ENCODE assay signal across 26 cellular contexts in the genomic region with DNA sequence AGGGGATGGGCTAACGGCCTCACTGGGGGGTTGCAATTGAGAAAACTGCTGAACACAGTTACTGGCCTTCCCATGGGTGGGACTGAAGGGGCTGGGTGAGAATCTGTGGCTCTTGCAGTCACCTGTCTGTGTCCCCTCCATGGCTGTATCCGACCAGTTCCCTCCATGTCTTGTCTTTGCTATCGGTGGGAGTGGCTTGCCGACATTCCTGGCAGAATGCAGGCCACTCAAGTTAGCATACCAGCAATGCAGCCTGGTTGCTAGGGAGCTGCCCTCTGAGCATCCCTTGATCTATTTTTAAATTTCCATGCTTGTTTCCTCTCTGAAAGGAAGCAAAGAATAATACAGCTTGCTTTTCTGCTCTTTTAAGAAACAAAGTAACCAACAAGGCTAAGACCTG.
DNase-seq lines count a peak whose midpoint lies in the region; ATAC-seq, FAIRE-seq and TF ChIP-seq lines count a peak whose summit lies in the region.
"Had no signal": no experiment of that assay in that cellular context is flagged by ENCODE, and none has a peak within 500 bp of the region (broad histone marks: within the 10 kb centered on the region; RNA-seq: fewer than 3 reads in every experiment).

No MANE protein-coding gene starts in this region.

- no peak overlapping the region for H3K18ac ChIP-seq in H1 (ENCODE audit: extremely low read depth, low read length)

- in situ Hi-C loops in mammary epithelial cell (cut with MboI; ENCODE audit: low sequenced_read_pairs in 2 of 2) = no loop called here

- DNase-seq in mammary epithelial cell = no peak
- no peak for DNase-seq in MCF 10A (ENCODE audit: unreplicated experiment)
- DNase-seq in H1 (ENCODE audit: low read depth in 1 of 2, low spot score in 2 of 2) = peak; percentile 46 to 59
- DNase-seq in left kidney (ENCODE audit: low read depth, low spot score) = peak; percentile 26
- peak; percentile 3 for DNase-seq in pons (ENCODE audit: low spot score)
- no peak for DNase-seq in activated CD8-positive, alpha-beta T cell treated with anti-CD3 and anti-CD28 coated beads for 36 hours
- DNase-seq in urothelium cell line (ENCODE audit: low spot score) = no peak
- no peak for DNase-seq in kidney tubule cell (ENCODE audit: low spot score)
- DNase-seq: activated CD4-positive, alpha-beta T cell treated with anti-CD3 and anti-CD28 coated beads, Interleukin-2, amount 10 ng/mL, durations not matched to agents 7 days and 5 days; aorta; BE2C; DMS53; GDM1; heart right ventricle; Karpas-422; lower lobe of right lung; NCI-H1694 treated with DMSO at 0.1 percent for 48 hours; NCI-H226; retina; stimulated activated CD4-positive, alpha-beta T cell treated with anti-CD3 and anti-CD28 coated beads, Interleukin-4, amount 100 ng/mL, for 1 hour; stimulated activated naive CD4-positive, alpha-beta T cell; WERI-Rb-1 had no signal

- no peak for ATAC-seq in activated CD8-positive, alpha-beta T cell treated with anti-CD3 and anti-CD28 coated beads for 36 hours
- ATAC-seq: lower lobe of right lung had no signal

- H4K8ac ChIP-seq in H1 (ENCODE audit: extremely low read depth, insufficient read depth, low read length) = peak overlapping the region; percentile 71; the same call in 1 of the 2 replicates

- H3K9me3 Mint-ChIP-seq in MCF 10A (ENCODE audit: unreplicated experiment) = no peaks in the 10 kb centered on the region
- peaks cover 4% of the 10 kb centered on the region for H3K9me3 Mint-ChIP-seq in activated CD8-positive, alpha-beta T cell treated with anti-CD3 and anti-CD28 coated beads for 36 hours
- H3K9me3 Mint-ChIP-seq: activated CD4-positive, alpha-beta T cell treated with anti-CD3 and anti-CD28 coated beads, Interleukin-2, amount 10 ng/mL, durations not matched to agents 7 days and 5 days had no signal

- no peak overlapping the region for H2BK5ac ChIP-seq in H1 (ENCODE audit: low read depth, low read length)

- H3K4me1 Mint-ChIP-seq in MCF 10A (ENCODE audit: insufficient read depth, unreplicated experiment) = no peaks in the 10 kb centered on the region
- H3K4me1 Mint-ChIP-seq in activated CD8-positive, alpha-beta T cell treated with anti-CD3 and anti-CD28 coated beads for 36 hours (ENCODE audit: low read depth) = no peaks in the 10 kb centered on the region
- H3K4me1 Mint-ChIP-seq: activated CD4-positive, alpha-beta T cell treated with anti-CD3 and anti-CD28 coated beads, Interleukin-2, amount 10 ng/mL, durations not matched to agents 7 days and 5 days; activated naive CD4-positive, alpha-beta T cell treated with anti-CD3 and anti-CD28 coated beads, Interleukin-2, amount 50 U/mL, for 24 hours had no signal

- no peak overlapping the region for H2AK5ac ChIP-seq in H1 (ENCODE audit: low read depth, low read length)

- CTCF ChIA-PET in mammary epithelial cell (lab: Charles Lee; ENCODE audit: low non-redundant PET) (no interaction called here), MCF 10A (lab: Yijun Ruan, JAX) (interaction anchor here (0.6 kb wide), 1 partner anchor 501 kb away, joined by 3 read pairs; no protein-coding TSS in a partner anchor), H1 (lab: Charles Lee; ENCODE audit: partially characterized antibody) (interaction anchor here (0.6 kb wide), 1 partner anchor 941 kb away, joined by 3 read pairs; no protein-coding TSS in a partner anchor)
- CTCF ChIA-PET in activated CD8-positive, alpha-beta T cell treated with anti-CD3 and anti-CD28 coated beads for 36 hours (lab: Charles Lee) = no interaction called here

- no peak overlapping the region for H3K27ac Mint-ChIP-seq in MCF 10A (ENCODE audit: low read depth, unreplicated experiment)
- no peak overlapping the region for H3K27ac Mint-ChIP-seq in activated CD8-positive, alpha-beta T cell treated with anti-CD3 and anti-CD28 coated beads for 36 hours
- H3K27ac Mint-ChIP-seq: activated CD4-positive, alpha-beta T cell treated with anti-CD3 and anti-CD28 coated beads, Interleukin-2, amount 10 ng/mL, durations not matched to agents 7 days and 5 days; activated naive CD4-positive, alpha-beta T cell treated with anti-CD3 and anti-CD28 coated beads, Interleukin-2, amount 50 U/mL, for 24 hours; T-helper 2 cell treated with Interferon-gamma antibody and Interleukin-4, amounts not matched to agents 5 μg/mL and 100 μg/mL, for 36 hours had no signal

- H3K9ac ChIP-seq in mammary epithelial cell (ENCODE audit: insufficient read depth, low read length) (no peak overlapping the region), H1 (replicated peaks in 1 of 4; ENCODE audit: extremely low read depth in 1 of 4, low read depth in 3 of 4, low read length in 3 of 4) (no peak overlapping the region)

- H3K27me3 ChIP-seq in mammary epithelial cell (ENCODE audit: insufficient read depth, low read length) = no peaks in the 10 kb centered on the region
- H3K27me3 ChIP-seq in H1 (replicated peaks in 1 of 4; ENCODE audit: control insufficient read depth in 3 of 4, extremely low read depth in 1 of 4, insufficient read depth in 3 of 4, low read length in 3 of 4) = no peaks in the 10 kb centered on the region; a peak in 1 of 7 replicates
- H3K27me3 ChIP-seq: BE2C, heart right ventricle, vagina had no signal

- no peaks in the 10 kb centered on the region for H3K36me3 Mint-ChIP-seq in MCF 10A (ENCODE audit: insufficient read depth, unreplicated experiment)
- no peaks in the 10 kb centered on the region for H3K36me3 Mint-ChIP-seq in activated CD8-positive, alpha-beta T cell treated with anti-CD3 and anti-CD28 coated beads for 36 hours (ENCODE audit: low read depth)
- H3K36me3 Mint-ChIP-seq: activated naive CD4-positive, alpha-beta T cell treated with anti-CD3 and anti-CD28 coated beads, Interleukin-2, amount 50 U/mL, for 24 hours had no signal

- H3K36me3 ChIP-seq in mammary epithelial cell (ENCODE audit: insufficient read depth, low read length) (no peaks in the 10 kb centered on the region), H1 (ENCODE audit: control insufficient read depth in 2 of 4, insufficient read depth in 4 of 4, low read length in 3 of 4) (no peaks in the 10 kb centered on the region)
- H3K36me3 ChIP-seq: BE2C, heart right ventricle, lower lobe of right lung, vagina, WERI-Rb-1 had no signal

- no peaks in the 10 kb centered on the region for H3K4me1 ChIP-seq in mammary epithelial cell (ENCODE audit: insufficient read depth, low read length)
- H3K4me1 ChIP-seq in H1 (replicated peaks in 1 of 4; ENCODE audit: control insufficient read depth in 3 of 4, insufficient read depth in 4 of 4, low read length in 3 of 4) = peaks cover 0 to 2% (median 0%) of the 10 kb centered on the region in 4 experiments; a peak in 2 of 7 replicates
- H3K4me1 ChIP-seq: BE2C, lower lobe of right lung, vagina had no signal

- no peak overlapping the region for H3K27ac ChIP-seq in mammary epithelial cell (ENCODE audit: insufficient read depth, low read depth, low read length)
- no peak overlapping the region for H3K27ac ChIP-seq in H1 (ENCODE audit: low read depth, low read length)
- H3K27ac ChIP-seq: heart right ventricle, lower lobe of right lung, vagina, WERI-Rb-1 had no signal

- no peaks in the 10 kb centered on the region for H3K79me1 ChIP-seq in H1 (ENCODE audit: low read depth, low read length)

- H2BK20ac ChIP-seq in H1 (ENCODE audit: low read length) = no peak overlapping the region

- POLR2A ChIA-PET in MCF 10A (lab: Yijun Ruan, JAX) = interaction anchor here (1.1 kb wide), 1 partner anchor 11 kb away, joined by 3 read pairs; no protein-coding TSS in a partner anchor
- POLR2A ChIA-PET in H1 (lab: Charles Lee; ENCODE audit: partially characterized antibody) = interaction anchor here (0.6 kb wide), 1 partner anchor 50 kb away, joined by 3 read pairs; no protein-coding TSS in a partner anchor
- POLR2A ChIA-PET in activated CD8-positive, alpha-beta T cell treated with anti-CD3 and anti-CD28 coated beads for 36 hours (lab: Charles Lee) = no interaction called here

- H3K14ac ChIP-seq in H1 (ENCODE audit: insufficient read length) = no peak overlapping the region

- no peak overlapping the region for H4K91ac ChIP-seq in H1 (replicated peaks; ENCODE audit: insufficient read length, low read length)

- no peak for TF ChIP-seq EP300 in H1 (IDR thresholded peaks at IDR 0.05; ENCODE audit: borderline replicate concordance in 1 of 2, low read depth in 2 of 2, low read length in 2 of 2)

- BruUV-seq in mammary epithelial cell (replicated peaks; lab: Mats Ljungman, UMichigan) (no TSS peak), MCF 10A (replicated peaks; lab: Mats Ljungman, UMichigan) (no TSS peak)

- intact Hi-C loops in mammary epithelial cell (cut with micrococcal nuclease) (no loop called here), MCF 10A (cut with micrococcal nuclease) (no loop called here)
- intact Hi-C loops in activated CD8-positive, alpha-beta T cell treated with anti-CD3 and anti-CD28 coated beads for 36 hours (cut with micrococcal nuclease) = no loop called here

- H3K27me3 Mint-ChIP-seq in MCF 10A (ENCODE audit: insufficient read depth, unreplicated experiment) = no peaks in the 10 kb centered on the region
- no peaks in the 10 kb centered on the region for H3K27me3 Mint-ChIP-seq in activated CD8-positive, alpha-beta T cell treated with anti-CD3 and anti-CD28 coated beads for 36 hours
- H3K27me3 Mint-ChIP-seq: activated CD4-positive, alpha-beta T cell treated with anti-CD3 and anti-CD28 coated beads, Interleukin-2, amount 10 ng/mL, durations not matched to agents 7 days and 5 days; activated naive CD4-positive, alpha-beta T cell treated with anti-CD3 and anti-CD28 coated beads, Interleukin-2, amount 50 U/mL, for 24 hours had no signal

- H4K20me1 ChIP-seq in mammary epithelial cell (ENCODE audit: insufficient read depth, low read length) (no peaks in the 10 kb centered on the region), H1 (replicated peaks in 1 of 2; ENCODE audit: control insufficient read depth in 1 of 2, insufficient read depth in 2 of 2, low read length in 2 of 2) (no peaks in the 10 kb centered on the region)

- no peak overlapping the region for H4K5ac ChIP-seq in H1 (ENCODE audit: insufficient read length, low read depth, low read length)

- no peak overlapping the region for H3K4ac ChIP-seq in H1 (replicated peaks; ENCODE audit: insufficient read length, low read depth, low read length)

- no peak overlapping the region for H2BK12ac ChIP-seq in H1 (ENCODE audit: low read depth, low read length)

- H3K4me2 ChIP-seq in mammary epithelial cell (ENCODE audit: insufficient read depth, low read depth, low read length) (no peak overlapping the region), H1 (ENCODE audit: insufficient read depth in 1 of 2, low read depth in 2 of 2, low read length in 2 of 2) (0 out of 4 replicates have a peak overlapping the region, but pooled peaks of 1 of the 2 experiments have one; percentile 26)

- no peak for TF ChIP-seq CTCF in mammary epithelial cell (conservative IDR thresholded peaks at IDR 0.05 in 1 of 2, IDR thresholded peaks at IDR 0.05 in 1 of 2; ENCODE audit: extremely low read depth in 1 of 2, insufficient read depth in 1 of 2, low read depth in 1 of 2, low read length in 2 of 2)
- no peak for TF ChIP-seq CTCF in MCF 10A (IDR thresholded peaks at IDR 0.05; ENCODE audit: unreplicated experiment)
- no peak for TF ChIP-seq CTCF in H1 (IDR thresholded peaks at IDR 0.05; ENCODE audit: control extremely low read depth in 1 of 3, insufficient read depth in 1 of 3, low read depth in 1 of 3, low read length in 3 of 3)
- no peak for TF ChIP-seq CTCF in activated CD8-positive, alpha-beta T cell treated with anti-CD3 and anti-CD28 coated beads for 36 hours (IDR thresholded peaks at IDR 0.05)

- H2BK120ac ChIP-seq in H1 (replicated peaks; ENCODE audit: low read depth, low read length) = no peak overlapping the region

- no peak overlapping the region for H3K4me3 Mint-ChIP-seq in MCF 10A (ENCODE audit: unreplicated experiment)
- H3K4me3 Mint-ChIP-seq in activated CD8-positive, alpha-beta T cell treated with anti-CD3 and anti-CD28 coated beads for 36 hours = no peak overlapping the region
- H3K4me3 Mint-ChIP-seq: activated CD4-positive, alpha-beta T cell treated with anti-CD3 and anti-CD28 coated beads, Interleukin-2, amount 10 ng/mL, durations not matched to agents 7 days and 5 days; activated naive CD4-positive, alpha-beta T cell treated with anti-CD3 and anti-CD28 coated beads, Interleukin-2, amount 50 U/mL, for 24 hours; T-helper 2 cell treated with Interferon-gamma antibody and Interleukin-4, amounts not matched to agents 5 μg/mL and 100 μg/mL, for 36 hours had no signal

- no peaks in the 10 kb centered on the region for H3K9me3 ChIP-seq in mammary epithelial cell (replicated peaks; ENCODE audit: insufficient read depth, low read length)
- H3K9me3 ChIP-seq in H1 (ENCODE audit: insufficient read depth in 2 of 2, low read depth in 1 of 2, low read length in 1 of 2) = peaks cover 0 to 7% of the 10 kb centered on the region in 2 experiments; a peak in 1 of 4 replicates
- H3K9me3 ChIP-seq: BE2C, lower lobe of right lung, vagina had no signal

- H3K23me2 ChIP-seq in H1 (ENCODE audit: low read depth, low read length) = no peaks in the 10 kb centered on the region

- TF ChIP-seq RAD21 in H1 (IDR thresholded peaks at IDR 0.05 in 1 of 2, conservative IDR thresholded peaks at IDR 0.05 in 1 of 2; ENCODE audit: low read depth in 2 of 2, low read length in 2 of 2) = 0 out of 4 replicates have a peak, but pooled peaks of 1 of the 2 experiments have one; percentile 5

- TF ChIP-seq POLR2A in H1 (IDR thresholded peaks at IDR 0.05; ENCODE audit: control extremely low read depth in 1 of 2, low read depth in 2 of 2, low read length in 2 of 2) = no peak

- H3K56ac ChIP-seq in H1 (replicated peaks; ENCODE audit: insufficient read length, low read depth, low read length) = no peak overlapping the region

- FAIRE-seq in H1 (lab: Jason Lieb, UNC) (peak; percentile 68), urothelium cell line (lab: Jason Lieb, UNC) (no peak)
- FAIRE-seq: keratinocyte had no signal

- no peaks in the 10 kb centered on the region for H3K79me2 ChIP-seq in mammary epithelial cell (ENCODE audit: insufficient read depth, low read length)
- H3K79me2 ChIP-seq in H1 (ENCODE audit: control insufficient read depth in 1 of 2, insufficient read depth in 2 of 2, low read length in 2 of 2) = no peaks in the 10 kb centered on the region

- 30% methylated on average over 3 of the region's 4 CpGs for WGBS in mammary epithelial cell (ENCODE audit: low coverage, missing lambda C conversion rate)
- WGBS in H1 (ENCODE audit: extremely low coverage in 1 of 2, insufficient coverage in 1 of 2, insufficient read length in 1 of 2, insufficient replicate concordance in 2 of 2, low coverage in 1 of 2, low lambda C conversion rate in 2 of 2, missing lambda C conversion rate in 1 of 2), 2 experiments = 32% methylated on average over 4 of the region's 4 CpGs; no CpG with 5 or more reads in 1 of the 2 experiments

- dilution Hi-C loops in mammary epithelial cell (cut with HindIII; ENCODE audit: low sequenced_read_pairs) = no loop called here

- H2AFZ ChIP-seq in mammary epithelial cell (ENCODE audit: low read depth, low read length) = peak overlapping the region; percentile 49
- H2AFZ ChIP-seq in H1 (ENCODE audit: low read length) = 0 out of 2 replicates have a peak overlapping the region, but pooled peaks have one; percentile 82

- no peak overlapping the region for H2BK15ac ChIP-seq in H1 (ENCODE audit: low read length)

- H3K23ac ChIP-seq in H1 (ENCODE audit: insufficient read length) = no peak overlapping the region

- H3K4me3 ChIP-seq in mammary epithelial cell (replicated peaks in 1 of 3; ENCODE audit: insufficient read depth in 1 of 3, low read depth in 2 of 3, low read length in 3 of 3) = no peak overlapping the region
- H3K4me3 ChIP-seq in H1 (ENCODE audit: extremely low read depth in 1 of 4, insufficient read depth in 2 of 4, low read depth in 3 of 4, low read length in 4 of 4) = no peak overlapping the region
- H3K4me3 ChIP-seq: heart right ventricle, lower lobe of right lung, vagina had no signal

Comparison
In these comparisons a context has a peak if more than half of its experiments do, and no peak if none do; other contexts are left out.
1. CTCF ChIA-PET loops: an anchor here in MCF 10A (0.6 kb wide) and H1 (0.6 kb wide); none called in mammary epithelial cell and activated CD8-positive, alpha-beta T cell treated with anti-CD3 and anti-CD28 coated beads for 36 hours.
2. DNase-seq: peak in H1 (2 of 2), left kidney (single experiment) and pons (single experiment); none in mammary epithelial cell (single experiment), MCF 10A (single experiment), activated CD8-positive, alpha-beta T cell treated with anti-CD3 and anti-CD28 coated beads for 36 hours (single experiment), urothelium cell line (single experiment) and kidney tubule cell (single experiment).